ENCODE assay signal across 23 cellular contexts in genomic region chr1:5574641-5575040, GRCh38.
"Had no signal": no experiment of that assay in that cellular context is flagged by ENCODE, and none has a peak within 500 bp of the region (broad histone marks: within the 10 kb centered on the region; RNA-seq: fewer than 3 reads in every experiment).

No MANE protein-coding gene starts in this region.

- H3K36me3 Mint-ChIP-seq: activated naive CD4-positive, alpha-beta T cell treated with anti-CD3 and anti-CD28 coated beads, Interleukin-2, amount 10 ng/mL, durations not matched to agents 7 days and 5 days; activated naive CD8-positive, alpha-beta T cell treated with anti-CD3 and anti-CD28 coated beads, Interleukin-2, amount 10 ng/mL, durations not matched to agents 7 days and 5 days; brain had no signal

- H3K4me1 Mint-ChIP-seq: activated CD4-positive, alpha-beta T cell treated with anti-CD3 and anti-CD28 coated beads, Interleukin-2, amount 10 ng/mL, durations not matched to agents 7 days and 5 days; brain; naive thymus-derived CD8-positive, alpha-beta T cell; WTC11 had no signal

- H3K27me3 Mint-ChIP-seq: activated CD4-positive, alpha-beta memory T cell treated with anti-CD3 and anti-CD28 coated beads, Interleukin-2, amount 10 ng/mL, durations not matched to agents 7 days and 5 days had no signal

- H3K27me3 ChIP-seq: ascending aorta, cardiac muscle cell, right lobe of liver, uterus had no signal

- H3K4me3 ChIP-seq: ascending aorta, cardiac muscle cell, esophagus squamous epithelium, right lobe of liver, thoracic aorta, uterus had no signal

- DNase-seq: activated CD4-positive, alpha-beta memory T cell treated with anti-CD3 and anti-CD28 coated beads, Interleukin-2, amount 10 ng/mL, durations not matched to agents 7 days and 5 days; activated CD4-positive, alpha-beta T cell treated with anti-CD3 and anti-CD28 coated beads for 1 hour; activated CD4-positive, alpha-beta T cell treated with anti-CD3 and anti-CD28 coated beads, Interleukin-2, amount 10 ng/mL, durations not matched to agents 7 days and 5 days; activated gamma-delta T cell; activated naive CD4-positive, alpha-beta T cell treated with anti-CD3 and anti-CD28 coated beads, Interleukin-2, amount 10 ng/mL, durations not matched to agents 7 days and 5 days; activated naive CD8-positive, alpha-beta T cell treated with anti-CD3 and anti-CD28 coated beads, Interleukin-2, amount 10 ng/mL, durations not matched to agents 7 days and 5 days; activated T-cell treated with anti-CD3 and anti-CD28 coated beads, Interleukin-2, amount 50 U/mL, for 24 hours; esophagus squamous epithelium; midbrain; naive thymus-derived CD8-positive, alpha-beta T cell; right lobe of liver; SK-N-SH; stimulated activated CD4-positive, alpha-beta T cell treated with anti-CD3 and anti-CD28 coated beads, Interleukin-2, amount 100 ng/mL, for 48 hours; stimulated activated naive CD8-positive, alpha-beta T cell treated with anti-CD3 and anti-CD28 coated beads, Interleukin-15, Interleukin-2, amounts not matched to agents 100 U/mL and 50 U/mL, for 24 hours; SW 1271; trophoblast cell; uterus had no signal

- ATAC-seq: naive thymus-derived CD8-positive, alpha-beta T cell; right lobe of liver; stimulated activated naive CD8-positive, alpha-beta T cell treated with anti-CD3 and anti-CD28 coated beads, Interleukin-15, Interleukin-2, amounts not matched to agents 100 U/mL and 50 U/mL, for 24 hours; WTC11 had no signal

- H3K4me3 Mint-ChIP-seq: activated CD4-positive, alpha-beta memory T cell treated with anti-CD3 and anti-CD28 coated beads, Interleukin-2, amount 10 ng/mL, durations not matched to agents 7 days and 5 days; activated CD4-positive, alpha-beta T cell treated with anti-CD3 and anti-CD28 coated beads, Interleukin-2, amount 10 ng/mL, durations not matched to agents 7 days and 5 days; activated naive CD4-positive, alpha-beta T cell treated with anti-CD3 and anti-CD28 coated beads, Interleukin-2, amount 10 ng/mL, durations not matched to agents 7 days and 5 days; activated naive CD8-positive, alpha-beta T cell treated with anti-CD3 and anti-CD28 coated beads, Interleukin-2, amount 10 ng/mL, durations not matched to agents 7 days and 5 days; activated T-cell treated with anti-CD3 and anti-CD28 coated beads, Interleukin-2, amount 50 U/mL, for 24 hours; brain; naive thymus-derived CD8-positive, alpha-beta T cell; T-helper 1 cell treated with Interleukin-12 subunit alpha and Interleukin-12 subunit beta and Interleukin-4 antibody, amounts not matched to agents 30 μg/mL and 1 μg/mL, for 36 hours; WTC11 had no signal

- H3K36me3 ChIP-seq: ascending aorta, cardiac muscle cell, esophagus squamous epithelium, right lobe of liver, thoracic aorta, uterus had no signal

- H3K27ac Mint-ChIP-seq: activated CD4-positive, alpha-beta memory T cell treated with anti-CD3 and anti-CD28 coated beads, Interleukin-2, amount 10 ng/mL, durations not matched to agents 7 days and 5 days; activated CD4-positive, alpha-beta T cell treated with anti-CD3 and anti-CD28 coated beads, Interleukin-2, amount 10 ng/mL, durations not matched to agents 7 days and 5 days; activated naive CD4-positive, alpha-beta T cell treated with anti-CD3 and anti-CD28 coated beads, Interleukin-2, amount 10 ng/mL, durations not matched to agents 7 days and 5 days; activated naive CD8-positive, alpha-beta T cell treated with anti-CD3 and anti-CD28 coated beads, Interleukin-2, amount 10 ng/mL, durations not matched to agents 7 days and 5 days; activated T-cell treated with anti-CD3 and anti-CD28 coated beads, Interleukin-2, amount 50 U/mL, for 24 hours; brain; naive thymus-derived CD8-positive, alpha-beta T cell; T-helper 1 cell treated with Interleukin-12 subunit alpha and Interleukin-12 subunit beta and Interleukin-4 antibody, amounts not matched to agents 30 μg/mL and 1 μg/mL, for 36 hours; WTC11 had no signal

- H3K9me3 ChIP-seq: ascending aorta, right lobe of liver, SK-N-SH, thoracic aorta, uterus had no signal

- H3K27ac ChIP-seq: ascending aorta, cardiac muscle cell, esophagus squamous epithelium, right lobe of liver, thoracic aorta, uterus had no signal

- H3K4me1 ChIP-seq: ascending aorta, esophagus squamous epithelium, right lobe of liver, uterus had no signal

- H3K9me3 Mint-ChIP-seq: activated naive CD4-positive, alpha-beta T cell treated with anti-CD3 and anti-CD28 coated beads, Interleukin-2, amount 10 ng/mL, durations not matched to agents 7 days and 5 days; activated naive CD8-positive, alpha-beta T cell treated with anti-CD3 and anti-CD28 coated beads, Interleukin-2, amount 10 ng/mL, durations not matched to agents 7 days and 5 days had no signal
